In genomic region chr14:19025080-19025589, GRCh38 we compare ENCODE assay signal across 21 cellular contexts. TPM values are rescaled to one million over a fixed set of nuclear protein-coding genes. Genes with fewer than 3 reads are reported as not detected.
"Had no signal": no experiment of that assay in that cellular context is flagged by ENCODE, and none has a peak within 500 bp of the region (broad histone marks: within the 10 kb centered on the region; RNA-seq: fewer than 3 reads in every experiment).

No MANE protein-coding gene starts in this region.

RNA-seq across cellular contexts. Expression of gene POTEM, which starts 57.9 kb away (rescaled TPM):
- total RNA-seq: activated CD4-positive, alpha-beta memory T cell treated with anti-CD3 and anti-CD28 coated beads, Interleukin-2, amount 10 ng/mL, durations not matched to agents 7 days and 5 days; activated CD4-positive, alpha-beta T cell treated with anti-CD3 and anti-CD28 coated beads for 36 hours; activated CD4-positive, alpha-beta T cell treated with anti-CD3 and anti-CD28 coated beads, Interleukin-2, amount 10 ng/mL, durations not matched to agents 7 days and 5 days; activated CD8-positive, alpha-beta memory T cell treated with anti-CD3 and anti-CD28 coated beads, Interleukin-2, amount 10 ng/mL, durations not matched to agents 7 days and 5 days; activated CD8-positive, alpha-beta T cell treated with anti-CD3 and anti-CD28 coated beads, Interleukin-2, amount 10 ng/mL, durations not matched to agents 7 days and 5 days; activated naive CD4-positive, alpha-beta T cell treated with anti-CD3 and anti-CD28 coated beads for 36 hours; activated naive CD4-positive, alpha-beta T cell treated with anti-CD3 and anti-CD28 coated beads, Interleukin-2, amount 50 U/mL, for 72 hours; activated naive CD8-positive, alpha-beta T cell treated with anti-CD3 and anti-CD28 coated beads for 36 hours; activated T-helper 2 cell treated with anti-CD3 and anti-CD28 coated beads, Interferon-gamma antibody, Interleukin-2, Interleukin-4, amounts not matched to agents 10 μg/mL and 5 μg/mL and 100 μg/mL, durations not matched to agents 14 hours and 24 hours and 36 hours; adrenal gland; aorta; astrocyte; body of pancreas; breast epithelium; cardiac septum; cerebellum; T-cell; T-helper 1 cell treated with Interleukin-12 subunit alpha and Interleukin-12 subunit beta and Interleukin-4 antibody, amounts not matched to agents 30 ng/mL and 1 ng/mL, for 36 hours; T-helper 17 cell; T-helper 2 cell treated with Interferon-gamma antibody and Interleukin-4, amounts not matched to agents 100 ng/mL and 5 ng/mL, for 36 hours; WTC11 had no signal
- polyA plus RNA-seq: adrenal gland, aorta had no signal
